14 cellular contexts compared by ENCODE assay signal in the genomic region with DNA sequence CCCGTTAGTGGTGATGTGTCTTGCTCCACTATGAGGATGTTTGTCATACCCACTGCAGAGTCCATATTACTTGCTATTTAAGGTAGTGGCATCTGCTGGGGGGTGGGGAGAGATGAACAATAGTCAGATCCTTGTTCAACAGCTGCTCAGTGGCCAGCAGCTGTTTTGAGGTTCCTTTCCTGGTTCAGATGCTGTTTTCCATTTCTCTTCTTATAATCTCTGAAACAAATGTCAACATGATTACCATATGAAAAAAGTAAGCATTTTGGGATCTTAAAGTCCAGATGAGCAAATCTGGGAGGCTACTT.
"Had no signal": no experiment of that assay in that cellular context is flagged by ENCODE, and none has a peak within 500 bp of the region (broad histone marks: within the 10 kb centered on the region; RNA-seq: fewer than 3 reads in every experiment).

No MANE protein-coding gene starts in this region.

- H3K4me1 Mint-ChIP-seq: neural crest cell had no signal

- H3K4me1 ChIP-seq: gastrocnemius medialis, upper lobe of left lung had no signal

- H3K4me3 ChIP-seq: coronary artery, gastrocnemius medialis, ovary, upper lobe of left lung had no signal

- H3K36me3 ChIP-seq: gastrocnemius medialis, ovary, upper lobe of left lung had no signal

- H3K9me3 ChIP-seq: gastrocnemius medialis, ovary, upper lobe of left lung had no signal

- ATAC-seq: gastrocnemius medialis had no signal

- H3K27ac ChIP-seq: coronary artery, gastrocnemius medialis, ovary, upper lobe of left lung had no signal

- H3K4me3 Mint-ChIP-seq: neural crest cell; stimulated activated naive CD8-positive, alpha-beta T cell treated with anti-CD3 and anti-CD28 coated beads, Interleukin-15, Interleukin-2, amounts not matched to agents 100 ng/mL and 50 ng/mL, for 24 hours had no signal

- DNase-seq: activated naive CD4-positive, alpha-beta T cell treated with anti-CD3 and anti-CD28 coated beads, Interleukin-2, amount 50 U/mL, for 16 hours; activated T-cell treated with anti-CD3 and anti-CD28 coated beads, Interleukin-2, amount 50 U/mL, for 1 hour; central memory CD4-positive, alpha-beta T cell; effector CD4-positive, alpha-beta T cell; gastrocnemius medialis; islet precursor cell; ovary; stimulated activated CD4-positive, alpha-beta T cell treated with anti-CD3 and anti-CD28 coated beads, Interleukin-15, amount 100 ng/mL, for 24 hours; stimulated activated CD4-positive, alpha-beta T cell treated with anti-CD3 and anti-CD28 coated beads, Interleukin-4, amount 100 ng/mL, for 24 hours; upper lobe of left lung had no signal

- H3K27me3 ChIP-seq: gastrocnemius medialis, ovary, upper lobe of left lung had no signal

- H3K27ac Mint-ChIP-seq: stimulated activated naive CD8-positive, alpha-beta T cell treated with anti-CD3 and anti-CD28 coated beads, Interleukin-15, Interleukin-2, amounts not matched to agents 100 ng/mL and 50 ng/mL, for 24 hours had no signal

- H3K27me3 Mint-ChIP-seq: stimulated activated naive CD8-positive, alpha-beta T cell treated with anti-CD3 and anti-CD28 coated beads, Interleukin-15, Interleukin-2, amounts not matched to agents 100 ng/mL and 50 ng/mL, for 24 hours had no signal

- FAIRE-seq: endothelial cell of umbilical vein had no signal
